ENCODE assay signal across 13 cellular contexts in the genomic region with DNA sequence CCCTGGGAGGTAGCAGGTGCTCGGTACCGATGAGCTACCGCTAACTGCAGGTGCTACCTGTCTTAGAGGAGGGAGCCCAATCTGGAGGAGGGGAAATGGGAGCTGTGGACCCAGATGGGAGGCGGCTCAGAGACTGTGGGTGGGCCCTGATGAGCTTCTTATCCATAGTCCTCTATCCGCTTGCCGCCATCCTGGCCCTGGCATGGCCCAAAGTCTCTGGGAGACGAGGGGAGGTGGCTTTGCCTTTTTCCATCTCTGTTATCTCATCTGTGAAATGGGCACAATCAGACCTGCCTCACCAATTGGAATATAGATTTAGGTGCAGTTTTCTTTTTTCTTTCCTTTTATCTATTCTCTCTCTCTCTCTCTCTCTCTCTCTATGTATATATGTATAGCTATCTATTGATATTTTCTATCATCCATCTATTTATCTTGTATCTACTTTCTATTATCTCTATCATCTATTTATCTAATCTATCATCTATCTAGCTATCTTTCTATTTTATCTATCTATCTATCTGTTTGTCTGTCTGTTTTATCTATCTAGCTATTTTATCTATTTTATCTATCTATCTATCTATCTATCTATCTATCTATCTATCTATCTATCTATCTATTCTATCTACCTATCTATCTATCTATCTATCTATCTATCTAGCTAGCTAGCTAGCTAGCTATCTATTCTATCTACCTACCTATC. TPM values are rescaled to one million over a fixed set of nuclear protein-coding genes. Genes with fewer than 3 reads are reported as not detected.
DNase-seq lines count a peak whose midpoint lies in the region; ATAC-seq and TF ChIP-seq lines count a peak whose summit lies in the region.
"Had no signal": no experiment of that assay in that cellular context is flagged by ENCODE, and none has a peak within 500 bp of the region (broad histone marks: within the 10 kb centered on the region; RNA-seq: fewer than 3 reads in every experiment).

No MANE protein-coding gene starts in this region.

- peaks cover 2% of the 10 kb centered on the region for H3K36me3 Mint-ChIP-seq in activated naive CD8-positive, alpha-beta T cell
- peaks cover 36% of the 10 kb centered on the region for H3K36me3 Mint-ChIP-seq in activated naive CD8-positive, alpha-beta T cell treated with anti-CD3 and anti-CD28 coated beads for 36 hours
- H3K36me3 Mint-ChIP-seq in naive B cell = no peaks in the 10 kb centered on the region

- H3K27ac ChIP-seq in caudate nucleus (ENCODE audit: low read depth, low read length) (peak overlapping the region; percentile 87), tibial nerve (peak overlapping the region; percentile 84 to 97 (median 87)), MM.1S (ENCODE audit: low read length) (no peak overlapping the region)
- H3K27ac ChIP-seq: SJCRH30, WERI-Rb-1 had no signal

- peak overlapping the region; percentile 18 for H3K27ac Mint-ChIP-seq in activated naive CD8-positive, alpha-beta T cell
- no peak overlapping the region for H3K27ac Mint-ChIP-seq in activated naive CD8-positive, alpha-beta T cell treated with anti-CD3 and anti-CD28 coated beads for 36 hours
- H3K27ac Mint-ChIP-seq in naive B cell = peak overlapping the region in 5 of 6 donors; percentile 2 to 92 (median 53)

- H3K27me3 Mint-ChIP-seq in activated naive CD8-positive, alpha-beta T cell = no peaks in the 10 kb centered on the region
- H3K27me3 Mint-ChIP-seq in activated naive CD8-positive, alpha-beta T cell treated with anti-CD3 and anti-CD28 coated beads for 36 hours = no peaks in the 10 kb centered on the region
- no peaks in the 10 kb centered on the region for H3K27me3 Mint-ChIP-seq in naive B cell

- no peaks in the 10 kb centered on the region for H4K20me1 ChIP-seq in MM.1S (ENCODE audit: insufficient read depth, low read length)

- peaks cover 0 to 97% (median 78%) of the 10 kb centered on the region in 4 donors for H3K4me1 ChIP-seq in tibial nerve
- H3K4me1 ChIP-seq in MM.1S (ENCODE audit: low read length) = no peaks in the 10 kb centered on the region

- 88 to 89% methylated on average over 7 of the region's 7 CpGs for WGBS in tibial nerve, 2 donors

- DNase-seq in activated naive CD8-positive, alpha-beta T cell treated with anti-CD3 and anti-CD28 coated beads for 36 hours = no peak
- DNase-seq in caudate nucleus (lab: John Stamatoyannopoulos, UW) (no peak), naive B cell (no peak), tibial nerve (ENCODE audit: low spot score in 2 of 2) (no peak), MM.1S (no peak), hepatic stellate cell (ENCODE audit: low spot score) (no peak)
- DNase-seq: central memory CD4-positive, alpha-beta T cell; H7; NCI-H774; SJCRH30; WERI-Rb-1 had no signal

- no peaks in the 10 kb centered on the region for H3K9me2 ChIP-seq in MM.1S (replicated peaks; ENCODE audit: insufficient read depth, low read length)

- no peaks in the 10 kb centered on the region for H3F3A ChIP-seq in MM.1S (ENCODE audit: insufficient read depth, low read length)

- no peaks in the 10 kb centered on the region for H3K9me3 ChIP-seq in tibial nerve
- H3K9me3 ChIP-seq in MM.1S (replicated peaks; ENCODE audit: insufficient read depth, low read length) = no peaks in the 10 kb centered on the region
- H3K9me3 ChIP-seq: SJCRH30 had no signal

- H3K27me3 ChIP-seq in tibial nerve (no peaks in the 10 kb centered on the region), MM.1S (replicated peaks; ENCODE audit: insufficient read depth, low read length) (no peaks in the 10 kb centered on the region)
- H3K27me3 ChIP-seq: SJCRH30 had no signal

- ATAC-seq in naive B cell (ENCODE audit: low read depth in 2 of 2) (no peak), GM19467 (IDR thresholded peaks at IDR 0.05; ENCODE audit: unreplicated experiment) (no peak)

- H3K4me3 Mint-ChIP-seq in activated naive CD8-positive, alpha-beta T cell = no peak overlapping the region
- no peak overlapping the region for H3K4me3 Mint-ChIP-seq in activated naive CD8-positive, alpha-beta T cell treated with anti-CD3 and anti-CD28 coated beads for 36 hours
- H3K4me3 Mint-ChIP-seq in naive B cell = no peak overlapping the region

- no peak for TF ChIP-seq POLR2A in tibial nerve (IDR thresholded peaks at IDR 0.05)

- TF ChIP-seq EP300 in tibial nerve (IDR thresholded peaks at IDR 0.05) = no peak

- TF ChIP-seq CTCF in tibial nerve (IDR thresholded peaks at IDR 0.05) = no peak
- TF ChIP-seq CTCF in MM.1S (IDR thresholded peaks at IDR 0.05; ENCODE audit: low read length) = no peak

- H3K4me1 Mint-ChIP-seq in activated naive CD8-positive, alpha-beta T cell (ENCODE audit: low read depth) = peaks cover 50% of the 10 kb centered on the region
- peaks cover 56% of the 10 kb centered on the region for H3K4me1 Mint-ChIP-seq in activated naive CD8-positive, alpha-beta T cell treated with anti-CD3 and anti-CD28 coated beads for 36 hours
- peaks cover 56 to 72% (median 68%) of the 10 kb centered on the region in 3 donors for H3K4me1 Mint-ChIP-seq in naive B cell

- no peak overlapping the region for H3K4me2 ChIP-seq in MM.1S (ENCODE audit: low read depth, low read length)

- H3K79me2 ChIP-seq in MM.1S (ENCODE audit: low read length) = 0 out of 2 replicates have a peak, but pooled peaks cover 7% of the 10 kb centered on the region

- no peak overlapping the region for H2AFZ ChIP-seq in MM.1S (ENCODE audit: low read length)

- H3K4me3 ChIP-seq in tibial nerve (no peak overlapping the region), MM.1S (ENCODE audit: low read length) (no peak overlapping the region)
- H3K4me3 ChIP-seq: SJCRH30 had no signal

- no peaks in the 10 kb centered on the region for H3K9me3 Mint-ChIP-seq in activated naive CD8-positive, alpha-beta T cell (ENCODE audit: low read depth)
- no peaks in the 10 kb centered on the region for H3K9me3 Mint-ChIP-seq in activated naive CD8-positive, alpha-beta T cell treated with anti-CD3 and anti-CD28 coated beads for 36 hours
- H3K9me3 Mint-ChIP-seq in naive B cell = no peaks in the 10 kb centered on the region

- H3K9ac ChIP-seq in MM.1S (ENCODE audit: low read length) = no peak overlapping the region

- H3K36me3 ChIP-seq in tibial nerve (no peaks in the 10 kb centered on the region), MM.1S (replicated peaks; ENCODE audit: insufficient read depth, low read length) (no peaks in the 10 kb centered on the region)
- H3K36me3 ChIP-seq: SJCRH30, WERI-Rb-1 had no signal

RNA-seq across cellular contexts. Expression of gene TNFRSF1B, which starts 16.5 kb away (rescaled TPM):
- 100 to 1,000 TPM; 187 to 193 TPM for total RNA-seq in activated naive CD8-positive, alpha-beta T cell treated with anti-CD3 and anti-CD28 coated beads for 36 hours
- 10 to 100 TPM; 29.0 to 54.0 (median 42.7) TPM for polyA plus RNA-seq in naive B cell (ENCODE audit: low read depth in 6 of 6)
- 10 to 100 TPM; 27.4 to 62.1 (median 43.5) TPM for total RNA-seq in tibial nerve

RNA-seq across cellular contexts. Expression of gene VPS13D, which starts 46.6 kb away (rescaled TPM):
- total RNA-seq in activated naive CD8-positive, alpha-beta T cell treated with anti-CD3 and anti-CD28 coated beads for 36 hours = 10 to 100 TPM; 27.7 to 29.1 TPM
- 10 to 100 TPM in 4 of 6 donors, 1 to 10 TPM in 2; 7.6 to 14.6 (median 11.8) TPM for polyA plus RNA-seq in naive B cell (ENCODE audit: low read depth in 6 of 6)
- total RNA-seq in tibial nerve = 100 to 1,000 TPM in 3 of 4 donors, 10 to 100 TPM in 1; 99.2 to 132 (median 110) TPM
